In genomic region chr16:74742051-74742481, GRCh38 we compare ENCODE assay signal across 17 cellular contexts. TPM values are rescaled to one million over a fixed set of nuclear protein-coding genes. Genes with fewer than 3 reads are reported as not detected.
DNase-seq lines count a peak whose midpoint lies in the region; ATAC-seq, FAIRE-seq and TF ChIP-seq lines count a peak whose summit lies in the region.
"Had no signal": no experiment of that assay in that cellular context is flagged by ENCODE, and none has a peak within 500 bp of the region (broad histone marks: within the 10 kb centered on the region; RNA-seq: fewer than 3 reads in every experiment).

No MANE protein-coding gene starts in this region.

- no peak overlapping the region for H3K4me2 ChIP-seq in hepatocyte

- no peak overlapping the region for H3K9ac ChIP-seq in adipocyte (ENCODE audit: low read length)

- TF ChIP-seq CTCF in fibroblast of villous mesenchyme (IDR thresholded peaks at IDR 0.05; ENCODE audit: insufficient read depth, low read depth, low read length) (no peak), stomach (IDR thresholded peaks at IDR 0.05) (no peak), hepatocyte (IDR thresholded peaks at IDR 0.05; ENCODE audit: poor library complexity) (no peak)

- H3K4me3 ChIP-seq in adipocyte (ENCODE audit: low read length) (no peak overlapping the region), fibroblast of villous mesenchyme (ENCODE audit: low read depth, low read length) (no peak overlapping the region), stomach (no peak overlapping the region), hepatocyte (no peak overlapping the region)
- H3K4me3 ChIP-seq: gastroesophageal sphincter, right lobe of liver had no signal

- H3K9me3 Mint-ChIP-seq in activated naive CD4-positive, alpha-beta T cell treated with anti-CD3 and anti-CD28 coated beads, Interleukin-2, amount 50 U/mL, for 72 hours, result no peaks in the 10 kb centered on the region
- H3K9me3 Mint-ChIP-seq: naive thymus-derived CD8-positive, alpha-beta T cell had no signal

- TF ChIP-seq EP300 in stomach (IDR thresholded peaks at IDR 0.05), result no peak

- H3K79me2 ChIP-seq in hepatocyte, result no peaks in the 10 kb centered on the region

- ATAC-seq in activated naive CD4-positive, alpha-beta T cell treated with anti-CD3 and anti-CD28 coated beads, Interleukin-2, amount 50 U/mL, for 72 hours, result no peak
- no peak for ATAC-seq in HG02571 (IDR thresholded peaks at IDR 0.05; ENCODE audit: unreplicated experiment)
- ATAC-seq: gastroesophageal sphincter; naive thymus-derived CD8-positive, alpha-beta T cell; right lobe of liver; stimulated activated naive CD8-positive, alpha-beta T cell treated with anti-CD3 and anti-CD28 coated beads, Interleukin-15, Interleukin-2, amounts not matched to agents 100 U/mL and 50 U/mL, for 24 hours had no signal

- H3K4me1 ChIP-seq in adipocyte (ENCODE audit: control insufficient read depth, insufficient read depth, low read length) (peaks cover 21% of the 10 kb centered on the region), stomach (peaks cover 16 to 45% (median 33%) of the 10 kb centered on the region in 4 donors), hepatocyte (ENCODE audit: insufficient read depth) (peaks cover 18% of the 10 kb centered on the region)
- H3K4me1 ChIP-seq: right lobe of liver had no signal

- no peaks in the 10 kb centered on the region for H4K20me1 ChIP-seq in hepatocyte (ENCODE audit: insufficient read depth, poor library complexity, severe bottlenecking)

- H3K27me3 ChIP-seq in adipocyte (replicated peaks; ENCODE audit: control insufficient read depth, insufficient read depth, low read length), result peaks cover 18% of the 10 kb centered on the region
- peaks cover 0 to 7% (median 0%) of the 10 kb centered on the region in 3 donors for H3K27me3 ChIP-seq in stomach
- no peaks in the 10 kb centered on the region for H3K27me3 ChIP-seq in hepatocyte
- H3K27me3 ChIP-seq: gastroesophageal sphincter, right lobe of liver had no signal

- H3K36me3 Mint-ChIP-seq in activated naive CD4-positive, alpha-beta T cell treated with anti-CD3 and anti-CD28 coated beads, Interleukin-2, amount 50 U/mL, for 72 hours, result no peaks in the 10 kb centered on the region
- H3K36me3 Mint-ChIP-seq: activated naive CD8-positive, alpha-beta T cell; naive thymus-derived CD8-positive, alpha-beta T cell had no signal

- no peak for TF ChIP-seq POLR2A in stomach (IDR thresholded peaks at IDR 0.05)

- H3K27ac ChIP-seq in stomach, result peak overlapping the region; percentile 76 to 91 (median 87)
- no peak overlapping the region for H3K27ac ChIP-seq in hepatocyte
- H3K27ac ChIP-seq: gastroesophageal sphincter, right lobe of liver had no signal

- no peak overlapping the region for H2AFZ ChIP-seq in hepatocyte

- H3K9me3 ChIP-seq in adipocyte (ENCODE audit: control insufficient read depth, low read length) (no peaks in the 10 kb centered on the region), stomach (no peaks in the 10 kb centered on the region), hepatocyte (ENCODE audit: low read depth) (no peaks in the 10 kb centered on the region)
- H3K9me3 ChIP-seq: Caco-2, gastroesophageal sphincter, right lobe of liver had no signal

- DNase-seq in HTR-8/SVneo (ENCODE audit: insufficient read length, low spot score), result peak; percentile 45
- DNase-seq in adipocyte (ENCODE audit: low read depth), result peak; percentile 22
- peak; percentile 64 for DNase-seq in fibroblast of villous mesenchyme (ENCODE audit: low read depth)
- DNase-seq in stomach, result no peak
- no peak for DNase-seq in activated naive CD4-positive, alpha-beta T cell treated with anti-CD3 and anti-CD28 coated beads, Interleukin-2, amount 50 U/mL, for 72 hours (ENCODE audit: low spot score in 2 of 2)
- DNase-seq in hepatocyte (ENCODE audit: low spot score), result no peak
- DNase-seq: Caco-2; cortex of kidney; NCI-H2081; stimulated activated naive CD8-positive, alpha-beta T cell treated with anti-CD3 and anti-CD28 coated beads, Interleukin-15, Interleukin-2, amounts not matched to agents 100 U/mL and 50 U/mL, for 24 hours had no signal

- intact Hi-C loops in stomach (cut with DNase I; ENCODE audit: low total_unique reads), result no loop called here

- H3K27ac Mint-ChIP-seq in activated naive CD4-positive, alpha-beta T cell treated with anti-CD3 and anti-CD28 coated beads, Interleukin-2, amount 50 U/mL, for 72 hours, result no peak overlapping the region
- H3K27ac Mint-ChIP-seq: activated naive CD8-positive, alpha-beta T cell; naive thymus-derived CD8-positive, alpha-beta T cell had no signal

- FAIRE-seq in HTR-8/SVneo (lab: Jason Lieb, UNC), result no peak
- FAIRE-seq: TTC549 had no signal

- WGBS in stomach, 5 donors, result 32 to 38% (median 35%) methylated on average over 9 to 10 of the region's 10 CpGs
- 50% methylated on average over 10 of the region's 10 CpGs for WGBS in hepatocyte (ENCODE audit: low lambda C conversion rate, missing lambda C conversion rate)

- H3K36me3 ChIP-seq in adipocyte (ENCODE audit: control insufficient read depth, insufficient read depth, low read length, severe bottlenecking) (no peaks in the 10 kb centered on the region), stomach (peaks cover 0 to 5% (median 0%) of the 10 kb centered on the region in 4 donors), hepatocyte (replicated peaks; ENCODE audit: insufficient read depth, low read depth) (no peaks in the 10 kb centered on the region)
- H3K36me3 ChIP-seq: gastroesophageal sphincter, right lobe of liver had no signal

- no peaks in the 10 kb centered on the region for H3K9me2 ChIP-seq in hepatocyte (replicated peaks; ENCODE audit: insufficient read depth)

RNA-seq across cellular contexts. Expression of gene FA2H, which starts 32.6 kb away (rescaled TPM):
- total RNA-seq in fibroblast of villous mesenchyme (not detected in 2 replicates), stomach (10 to 100 TPM in 4 of 5 donors, 1 to 10 TPM in 1; 1.8 to 64.2 (median 29.2) TPM), hepatocyte (1.6 and 2.1 TPM in 2 replicates)
- polyA plus RNA-seq in stomach (10 to 100 TPM in 2 of 3 donors, 1 to 10 TPM in 1; 9.4 to 16.2 (median 15.0) TPM), hepatocyte (5.9 and 7.8 TPM in 2 replicates)
- total RNA-seq in activated naive CD4-positive, alpha-beta T cell treated with anti-CD3 and anti-CD28 coated beads, Interleukin-2, amount 50 U/mL, for 72 hours, result not detected
- total RNA-seq: naive thymus-derived CD8-positive, alpha-beta T cell; SK-MEL-5 had no signal
- polyA plus RNA-seq: naive thymus-derived CD8-positive, alpha-beta T cell had no signal

RNA-seq across cellular contexts. Expression of gene MLKL, which starts 41.4 kb away (rescaled TPM):
- 8.7 and 14.2 TPM in 2 replicates for total RNA-seq in fibroblast of villous mesenchyme
- 10 to 100 TPM in 3 of 5 donors, 1 to 10 TPM in 2; 6.7 to 23.3 (median 11.6) TPM for total RNA-seq in stomach
- 10 to 100 TPM in 1 of 3 donors, 1 to 10 TPM in 2; 7.3 to 17.4 (median 8.1) TPM for polyA plus RNA-seq in stomach
- total RNA-seq in activated naive CD4-positive, alpha-beta T cell treated with anti-CD3 and anti-CD28 coated beads, Interleukin-2, amount 50 U/mL, for 72 hours, result 10 to 100 TPM; 16.5 to 27.5 TPM
- 3.3 and 5.6 TPM in 2 replicates for total RNA-seq in hepatocyte
- 0.97 and 2.8 TPM in 2 replicates for polyA plus RNA-seq in hepatocyte

Comparison
In these comparisons a context has a peak if more than half of its experiments do, and no peak if none do; other contexts are left out.
1. DNase-seq: peak in HTR-8/SVneo (single experiment), adipocyte (single experiment) and fibroblast of villous mesenchyme (single experiment); none in stomach (single experiment), activated naive CD4-positive, alpha-beta T cell treated with anti-CD3 and anti-CD28 coated beads, Interleukin-2, amount 50 U/mL, for 72 hours (0 of 2) and hepatocyte (single experiment).